Comparison of ENCODE assay signal across 8 cellular contexts in the genomic region with DNA sequence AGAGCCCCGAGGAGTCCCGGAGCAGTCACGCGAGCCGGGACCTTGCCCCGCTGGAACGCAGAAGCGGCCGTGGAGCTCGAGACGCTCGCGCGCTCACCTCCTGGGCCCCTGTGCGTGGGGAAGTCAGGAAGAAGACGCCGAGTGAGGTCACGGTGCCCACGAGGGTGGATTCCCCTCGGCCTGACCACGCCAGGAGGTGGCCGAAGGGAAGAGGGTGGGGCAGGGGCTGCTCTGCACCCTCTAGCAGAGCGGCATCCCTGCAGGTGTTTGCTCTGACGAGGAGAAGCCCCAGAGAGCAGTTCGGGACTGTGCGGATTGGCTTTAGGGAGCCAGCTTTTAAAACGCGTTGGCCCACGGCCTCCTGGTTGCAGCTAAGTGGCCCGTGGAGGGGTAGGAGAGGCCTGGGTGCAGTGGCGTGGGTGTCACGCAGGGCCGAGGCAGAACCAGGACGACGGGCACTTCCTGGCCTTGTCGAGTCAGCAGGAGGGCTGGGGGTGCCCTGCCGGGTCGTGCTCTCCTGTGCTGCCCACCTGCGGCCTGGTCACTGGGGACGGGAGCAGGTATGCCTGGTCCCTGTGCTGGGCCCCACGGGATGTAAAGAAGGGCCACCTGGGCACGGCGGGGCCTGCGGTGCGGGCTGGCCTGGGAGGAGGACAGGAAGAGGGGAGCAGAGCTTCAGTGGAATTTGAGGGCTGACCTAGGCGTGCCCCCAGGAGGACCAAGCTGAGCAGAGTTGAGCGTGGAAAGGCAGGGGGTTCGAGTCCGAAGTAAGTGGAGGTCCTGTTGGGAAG. TPM values are rescaled to one million over a fixed set of nuclear protein-coding genes. Genes with fewer than 3 reads are reported as not detected.
DNase-seq lines count a peak whose midpoint lies in the region; ATAC-seq and TF ChIP-seq lines count a peak whose summit lies in the region.

No MANE protein-coding gene starts in this region.

- H3K9me3 Mint-ChIP-seq in T-cell (no peaks in the 10 kb centered on the region), osteocyte (ENCODE audit: unreplicated experiment) (no peaks in the 10 kb centered on the region)

- intact Hi-C loops in esophagus squamous epithelium (cut with DNase I) = no loop called here

- TF ChIP-seq CTCF in AG09309 (IDR thresholded peaks at IDR 0.05; ENCODE audit: control insufficient read depth, insufficient read depth, low read depth, low read length, missing control alignments) (no peak), esophagus squamous epithelium (IDR thresholded peaks at IDR 0.05) (no peak), osteocyte (IDR thresholded peaks at IDR 0.05) (no peak)

- 19% methylated on average over 20 of the region's 49 CpGs; no CpG with 5 or more reads in 1 of the 2 donors for WGBS in esophagus squamous epithelium, 2 donors

- peaks cover 32 to 57% (median 36%) of the 10 kb centered on the region in 3 donors for H3K4me1 ChIP-seq in esophagus squamous epithelium

- ATAC-seq in GM21723 (IDR thresholded peaks at IDR 0.05; ENCODE audit: unreplicated experiment) (peak; percentile 3), T-cell (replicated peaks in 1 of 4) (no peak), GM21529 (IDR thresholded peaks at IDR 0.05; ENCODE audit: unreplicated experiment) (no peak), GM18861 (IDR thresholded peaks at IDR 0.05; ENCODE audit: unreplicated experiment) (no peak)

- H3K36me3 Mint-ChIP-seq in T-cell (no peaks in the 10 kb centered on the region), osteocyte (ENCODE audit: unreplicated experiment) (peaks cover 4% of the 10 kb centered on the region)

- H3K9me3 ChIP-seq in esophagus squamous epithelium = no peaks in the 10 kb centered on the region

- CTCF ChIA-PET in T-cell (lab: Charles Lee) = interaction anchor here in 1 of 2 donors (1.0 to 1.2 kb wide), 2 partner anchors 8 to 10 kb away, joined by 3 read pairs; no protein-coding TSS in a partner anchor

- peaks cover 9 to 16% (median 10%) of the 10 kb centered on the region in 3 donors for H3K36me3 ChIP-seq in esophagus squamous epithelium

- POLR2A ChIA-PET in T-cell (lab: Charles Lee) = interaction anchor here in 1 of 2 donors (0.6 kb wide), 1 partner anchor 16 kb away, joined by 6 read pairs; no protein-coding TSS in a partner anchor

- no peak for TF ChIP-seq POLR2A in esophagus squamous epithelium (IDR thresholded peaks at IDR 0.05)

- H3K4me3 ChIP-seq in AG09309 (ENCODE audit: control insufficient read depth, low read depth, low read length) = peak overlapping the region; percentile 88
- peak overlapping the region; percentile 69 to 96 (median 90) for H3K4me3 ChIP-seq in esophagus squamous epithelium

- H3K27ac Mint-ChIP-seq in T-cell (peak overlapping the region; percentile 11 to 39), osteocyte (ENCODE audit: unreplicated experiment) (peak overlapping the region; percentile 57)

- H3K27me3 ChIP-seq in esophagus squamous epithelium = no peaks in the 10 kb centered on the region

- peaks cover 30 to 34% (median 33%) of the 10 kb centered on the region in 3 donors for H3K4me1 Mint-ChIP-seq in T-cell
- peaks cover 28% of the 10 kb centered on the region for H3K4me1 Mint-ChIP-seq in osteocyte (ENCODE audit: unreplicated experiment)

- H3K4me3 Mint-ChIP-seq in T-cell (peak overlapping the region; percentile 77 to 85 (median 83)), osteocyte (ENCODE audit: unreplicated experiment) (peak overlapping the region; percentile 78)

- DNase-seq in AG09309 (ENCODE audit: low read depth) (no peak), T-cell (peak in 12 of 34 experiments; percentile 9 to 48 (median 17)), esophagus squamous epithelium (lab: John Stamatoyannopoulos, UW) (no peak), osteocyte (ENCODE audit: extremely low spot score, unreplicated experiment) (no peak), medulla oblongata (ENCODE audit: extremely low spot score) (no peak)

- peak overlapping the region; percentile 91 to 96 (median 94) for H3K27ac ChIP-seq in esophagus squamous epithelium

- no peaks in the 10 kb centered on the region for H3K27me3 Mint-ChIP-seq in T-cell
- H3K27me3 Mint-ChIP-seq in osteocyte (ENCODE audit: unreplicated experiment) = no peaks in the 10 kb centered on the region

RNA-seq across cellular contexts. Expression of a gene that starts 1.0 kb away (rescaled TPM):
- total RNA-seq in T-cell = 100 to 1,000 TPM in 1 of 5 donors, 10 to 100 TPM in 4; 70.8 to 100 (median 80.2) TPM
- 100 to 1,000 TPM in 2 of 4 donors, 10 to 100 TPM in 2; 42.9 to 114 (median 82.0) TPM for total RNA-seq in esophagus squamous epithelium
- total RNA-seq in osteocyte = 96.7 and 106 TPM in 2 replicates

RNA-seq across cellular contexts. Expression of a gene that starts 56.2 kb away (rescaled TPM):
- total RNA-seq in T-cell (10 to 100 TPM; 19.0 to 34.7 (median 25.9) TPM), esophagus squamous epithelium (100 to 1,000 TPM; 375 to 700 (median 481) TPM), osteocyte (59.1 and 65.3 TPM in 2 replicates)
